In genomic region chrY:7457201-7458008, GRCh38 we compare ENCODE assay signal across 27 cellular contexts.
DNase-seq lines count a peak whose midpoint lies in the region; ATAC-seq and TF ChIP-seq lines count a peak whose summit lies in the region.
"Had no signal": no experiment of that assay in that cellular context is flagged by ENCODE, and none has a peak within 500 bp of the region (broad histone marks: within the 10 kb centered on the region; RNA-seq: fewer than 3 reads in every experiment).

No MANE protein-coding gene starts in this region.

- no peak for TF ChIP-seq POLR2A in GM18505 (IDR thresholded peaks at IDR 0.05; ENCODE audit: borderline replicate concordance, extremely low read depth, insufficient read depth, insufficient read length)

- H3K4me1 ChIP-seq in OCI-LY1 (ENCODE audit: insufficient read depth, low read length, severe bottlenecking) (peaks cover 53% of the 10 kb centered on the region), trophoblast cell (ENCODE audit: control insufficient read depth in 1 of 2, insufficient read depth in 2 of 2, low read length in 2 of 2) (peaks cover 0 to 2% of the 10 kb centered on the region in 2 experiments)
- H3K4me1 ChIP-seq: breast epithelium, heart left ventricle, uterus had no signal

- H3K27ac ChIP-seq in OCI-LY1 (ENCODE audit: low read depth, low read length, poor library complexity, severe bottlenecking) (peak overlapping the region; percentile 74), trophoblast cell (ENCODE audit: low read depth, low read length) (peak overlapping the region; percentile 73)
- H3K27ac ChIP-seq: breast epithelium, RWPE1, uterus had no signal

- no peaks in the 10 kb centered on the region for H3K27me3 ChIP-seq in OCI-LY1 (ENCODE audit: insufficient read depth, low read length)
- H3K27me3 ChIP-seq in trophoblast cell (ENCODE audit: insufficient read depth, low read length) = no peaks in the 10 kb centered on the region
- H3K27me3 ChIP-seq: breast epithelium, heart left ventricle, uterus had no signal

- H3K14ac ChIP-seq in trophoblast cell (ENCODE audit: low read length) = peak overlapping the region; percentile 25

- ATAC-seq in GM19455 (IDR thresholded peaks at IDR 0.05; ENCODE audit: unreplicated experiment) (no peak), GM18505 (IDR thresholded peaks at IDR 0.05; ENCODE audit: unreplicated experiment) (no peak)
- ATAC-seq: activated T-cell treated with anti-CD3 and anti-CD28 coated beads, Interleukin-2, amount 50 U/mL, for 72 hours; natural killer cell; SK-N-SH treated with all-trans-retinoic acid at 6 μM for 48 hours had no signal

- no peaks in the 10 kb centered on the region for H3K9me3 ChIP-seq in OCI-LY1 (ENCODE audit: low read length)
- H3K9me3 ChIP-seq in trophoblast cell (ENCODE audit: insufficient read depth, low read depth, low read length) = no peaks in the 10 kb centered on the region
- H3K9me3 ChIP-seq: breast epithelium, heart left ventricle, uterus had no signal

- no peak overlapping the region for H4K8ac ChIP-seq in trophoblast cell (ENCODE audit: low read depth, low read length)

- H3F3A ChIP-seq in OCI-LY1 (ENCODE audit: insufficient read depth, low read length) = no peaks in the 10 kb centered on the region

- no peaks in the 10 kb centered on the region for H3K79me2 ChIP-seq in OCI-LY1 (ENCODE audit: insufficient read depth, low read length)
- no peaks in the 10 kb centered on the region for H3K79me2 ChIP-seq in trophoblast cell (ENCODE audit: control insufficient read depth, insufficient read depth, low read length, poor library complexity)

- H2AFZ ChIP-seq in OCI-LY1 (ENCODE audit: low read length) (no peak overlapping the region), trophoblast cell (ENCODE audit: insufficient read depth, low read length, poor library complexity) (no peak overlapping the region)

- no peak overlapping the region for H4K12ac ChIP-seq in trophoblast cell (ENCODE audit: low read depth, low read length)

- no peak for TF ChIP-seq CTCF in OCI-LY1 (IDR thresholded peaks at IDR 0.05; ENCODE audit: low read length)

- H4K20me1 ChIP-seq in OCI-LY1 (ENCODE audit: insufficient read depth, low read length) = no peaks in the 10 kb centered on the region

- no CpG with 5 or more reads among the region's 4 CpGs for WGBS in trophoblast cell (ENCODE audit: extremely low coverage, insufficient coverage, insufficient read length)

- H3K9me2 ChIP-seq in OCI-LY1 (ENCODE audit: low read depth, low read length) = no peaks in the 10 kb centered on the region

- H3K4ac ChIP-seq in trophoblast cell (ENCODE audit: low read depth, low read length) = no peak overlapping the region

- peak overlapping the region; percentile 19 for H2AK5ac ChIP-seq in trophoblast cell (ENCODE audit: low read length)

- peak overlapping the region; percentile 83 for H2BK120ac ChIP-seq in trophoblast cell (ENCODE audit: insufficient read depth, low read length, poor library complexity)

- H4K91ac ChIP-seq in trophoblast cell (ENCODE audit: low read depth, low read length) = no peak overlapping the region

- H3K4me3 ChIP-seq in OCI-LY1 (ENCODE audit: low read depth, low read length, poor library complexity, severe bottlenecking) = no peak overlapping the region
- no peak overlapping the region for H3K4me3 ChIP-seq in trophoblast cell (ENCODE audit: low read depth, low read length)
- H3K4me3 ChIP-seq: breast epithelium, heart left ventricle, uterus had no signal

- no peaks in the 10 kb centered on the region; the same call in 1 of the 2 replicates for H3K36me3 ChIP-seq in OCI-LY1 (ENCODE audit: insufficient read depth, low read length)
- no peaks in the 10 kb centered on the region for H3K36me3 ChIP-seq in trophoblast cell (ENCODE audit: control insufficient read depth in 1 of 2, insufficient read depth in 2 of 2, low read length in 2 of 2)
- H3K36me3 ChIP-seq: breast epithelium, heart left ventricle, uterus had no signal

- no peak overlapping the region for H3K18ac ChIP-seq in trophoblast cell (ENCODE audit: low read length)

- no peak overlapping the region for H3K23ac ChIP-seq in trophoblast cell (ENCODE audit: low read length)

- peaks cover 11% of the 10 kb centered on the region for H3K79me1 ChIP-seq in trophoblast cell (ENCODE audit: low read length)

- H3K4me2 ChIP-seq in OCI-LY1 (ENCODE audit: low read length) = peak overlapping the region; percentile 78
- no peak overlapping the region for H3K4me2 ChIP-seq in trophoblast cell (ENCODE audit: low read length)

- peak; percentile 90 for DNase-seq in EH (ENCODE audit: low read depth)
- DNase-seq in fibroblast of gingiva (ENCODE audit: low read depth) = peak; percentile 75
- DNase-seq in trophoblast cell = no peak
- no peak for DNase-seq in stimulated activated CD4-positive, alpha-beta T cell treated with anti-CD3 and anti-CD28 coated beads, Interleukin-2, amount 100 ng/mL, for 24 hours
- DNase-seq: activated CD4-positive, alpha-beta T cell treated with anti-CD3 and anti-CD28 coated beads for 48 hours; activated naive CD4-positive, alpha-beta T cell treated with Interleukin-2 at 50 U/mL for 16 hours; activated T-cell treated with anti-CD3 and anti-CD28 coated beads, Interleukin-2, amount 50 U/mL, for 72 hours; amniotic stem cell; CD4-positive, alpha-beta memory T cell; cortex of kidney; DMS 273 treated with DMSO at 0.1 percent for 48 hours; endodermal cell; Karpas-422; natural killer cell; NCI-H1092; NCI-H187; stimulated activated CD4-positive, alpha-beta T cell treated with anti-CD3 and anti-CD28 coated beads, Interleukin-4, amount 100 ng/mL, for 24 hours; stimulated activated naive CD4-positive, alpha-beta T cell; T-helper 2 cell; uterus had no signal

- peak overlapping the region; percentile 57 for H2BK5ac ChIP-seq in trophoblast cell (ENCODE audit: low read depth, low read length, poor library complexity)

- H3K9ac ChIP-seq in OCI-LY1 (ENCODE audit: low read length) = peak overlapping the region; percentile 67; the same call in 1 of the 2 replicates
- H3K9ac ChIP-seq in trophoblast cell (ENCODE audit: low read length) = no peak overlapping the region

- peak overlapping the region; percentile 49 for H2BK12ac ChIP-seq in trophoblast cell (ENCODE audit: low read length)

Comparison
In these comparisons a context has a peak if more than half of its experiments do, and no peak if none do; other contexts are left out.
1. DNase-seq: peak in EH (single experiment) and fibroblast of gingiva (single experiment); none in trophoblast cell (0 of 2) and stimulated activated CD4-positive, alpha-beta T cell treated with anti-CD3 and anti-CD28 coated beads, Interleukin-2, amount 100 ng/mL, for 24 hours (0 of 2).